ENCODE assay signal across 12 cellular contexts in genomic region chr14:76782115-76782884, GRCh38. TPM values are rescaled to one million over a fixed set of nuclear protein-coding genes. Genes with fewer than 3 reads are reported as not detected.
DNase-seq lines count a peak whose midpoint lies in the region; ATAC-seq and TF ChIP-seq lines count a peak whose summit lies in the region.
"Had no signal": no experiment of that assay in that cellular context is flagged by ENCODE, and none has a peak within 500 bp of the region (broad histone marks: within the 10 kb centered on the region; RNA-seq: fewer than 3 reads in every experiment).

No MANE protein-coding gene starts in this region.

- H3K4me1 ChIP-seq in CD8-positive, alpha-beta T cell (ENCODE audit: insufficient read depth, low read length): no peaks in the 10 kb centered on the region
- H3K4me1 ChIP-seq in esophagus muscularis mucosa (peaks cover 20 to 54% (median 42%) of the 10 kb centered on the region in 4 donors), sigmoid colon (peaks cover 0 to 24% (median 6%) of the 10 kb centered on the region in 4 donors)

- H3K4me3 Mint-ChIP-seq in CD8-positive, alpha-beta T cell: no peak overlapping the region
- H3K4me3 Mint-ChIP-seq in activated CD8-positive, alpha-beta T cell treated with anti-CD3 and anti-CD28 coated beads for 36 hours: no peak overlapping the region
- H3K4me3 Mint-ChIP-seq: GM23338 had no signal

- DNase-seq in CD8-positive, alpha-beta T cell: peak in 1 of 7 experiments; percentile 39
- no peak for DNase-seq in activated CD8-positive, alpha-beta T cell treated with anti-CD3 and anti-CD28 coated beads for 36 hours
- DNase-seq in esophagus muscularis mucosa (ENCODE audit: extremely low spot score) (peak; percentile 80), sigmoid colon (peak; percentile 56), NCI-H187 (lab: John Stamatoyannopoulos, UW) (no peak), H7 (no peak)

- H3K27me3 Mint-ChIP-seq in CD8-positive, alpha-beta T cell (ENCODE audit: low read depth): no peaks in the 10 kb centered on the region
- no peaks in the 10 kb centered on the region for H3K27me3 Mint-ChIP-seq in activated CD8-positive, alpha-beta T cell treated with anti-CD3 and anti-CD28 coated beads for 36 hours

- TF ChIP-seq EP300 in esophagus muscularis mucosa (IDR thresholded peaks at IDR 0.05): no peak
- no peak for TF ChIP-seq EP300 in sigmoid colon (IDR thresholded peaks at IDR 0.05)

- H3K27me3 ChIP-seq in CD8-positive, alpha-beta T cell (ENCODE audit: insufficient read depth, low read length): no peaks in the 10 kb centered on the region
- H3K27me3 ChIP-seq in esophagus muscularis mucosa (no peaks in the 10 kb centered on the region), sigmoid colon (no peaks in the 10 kb centered on the region), H7 (ENCODE audit: control insufficient read depth, insufficient read depth, low read length) (no peaks in the 10 kb centered on the region)
- H3K27me3 ChIP-seq: cardiac muscle cell had no signal

- WGBS in esophagus muscularis mucosa: 81% methylated on average over 9 of the region's 10 CpGs
- WGBS in sigmoid colon, 2 donors: 90% methylated on average over 10 of the region's 10 CpGs

- H3K27ac Mint-ChIP-seq in CD8-positive, alpha-beta T cell: peak overlapping the region; percentile 45
- peak overlapping the region; percentile 82 for H3K27ac Mint-ChIP-seq in activated CD8-positive, alpha-beta T cell treated with anti-CD3 and anti-CD28 coated beads for 36 hours
- H3K27ac Mint-ChIP-seq: GM23338 had no signal

- POLR2A ChIA-PET in CD8-positive, alpha-beta T cell (lab: Charles Lee): no interaction called here
- POLR2A ChIA-PET in activated CD8-positive, alpha-beta T cell treated with anti-CD3 and anti-CD28 coated beads for 36 hours (lab: Charles Lee): interaction anchor here (1.7 kb wide), 2 partner anchors 11 to 31 kb away, joined by 5 to 6 read pairs; partner anchors contain the start of gene ANGEL1

- CTCF ChIA-PET in CD8-positive, alpha-beta T cell (lab: Charles Lee): interaction anchor here (1.0 to 4.0 kb wide), 2 partner anchors 12 to 72 kb away, joined by 3 to 27 read pairs; no protein-coding TSS in a partner anchor
- CTCF ChIA-PET in activated CD8-positive, alpha-beta T cell treated with anti-CD3 and anti-CD28 coated beads for 36 hours (lab: Charles Lee): interaction anchor here (4.1 to 11.3 kb wide), 2 partner anchors 12 to 72 kb away, joined by 51 to 116 read pairs; no protein-coding TSS in a partner anchor

- peaks cover 1% of the 10 kb centered on the region for H3K36me3 ChIP-seq in CD8-positive, alpha-beta T cell (ENCODE audit: insufficient read depth, low read length)
- H3K36me3 ChIP-seq in esophagus muscularis mucosa (peaks cover under 1 to 77% (median 53%) of the 10 kb centered on the region in 4 donors), sigmoid colon (peaks cover 0 to 32% (median 9%) of the 10 kb centered on the region in 4 donors), H7 (replicated peaks; ENCODE audit: control insufficient read depth, insufficient read depth, low read length) (peaks cover 18% of the 10 kb centered on the region)
- H3K36me3 ChIP-seq: cardiac muscle cell had no signal

- H3K9me3 Mint-ChIP-seq in CD8-positive, alpha-beta T cell: no peaks in the 10 kb centered on the region
- no peaks in the 10 kb centered on the region for H3K9me3 Mint-ChIP-seq in activated CD8-positive, alpha-beta T cell treated with anti-CD3 and anti-CD28 coated beads for 36 hours
- H3K9me3 Mint-ChIP-seq: GM23338 had no signal

- peaks cover 57% of the 10 kb centered on the region for H3K36me3 Mint-ChIP-seq in CD8-positive, alpha-beta T cell
- peaks cover 5% of the 10 kb centered on the region for H3K36me3 Mint-ChIP-seq in activated CD8-positive, alpha-beta T cell treated with anti-CD3 and anti-CD28 coated beads for 36 hours (ENCODE audit: low read depth)

- no peak for ATAC-seq in CD8-positive, alpha-beta T cell
- no peak for ATAC-seq in activated CD8-positive, alpha-beta T cell treated with anti-CD3 and anti-CD28 coated beads for 36 hours
- no peak for ATAC-seq in GM21619 (IDR thresholded peaks at IDR 0.05; ENCODE audit: unreplicated experiment)
- ATAC-seq: GM23338, HepG2 had no signal

- H3K9me3 ChIP-seq in CD8-positive, alpha-beta T cell (ENCODE audit: low read length): no peaks in the 10 kb centered on the region
- H3K9me3 ChIP-seq in esophagus muscularis mucosa (no peaks in the 10 kb centered on the region), sigmoid colon (no peaks in the 10 kb centered on the region)

- peaks cover 3% of the 10 kb centered on the region for H3K4me1 Mint-ChIP-seq in CD8-positive, alpha-beta T cell (ENCODE audit: low read depth)
- peaks cover 26% of the 10 kb centered on the region for H3K4me1 Mint-ChIP-seq in activated CD8-positive, alpha-beta T cell treated with anti-CD3 and anti-CD28 coated beads for 36 hours (ENCODE audit: low read depth)

- no peak overlapping the region for H3K27ac ChIP-seq in CD8-positive, alpha-beta T cell (ENCODE audit: low read depth, low read length)
- peak overlapping the region; percentile 32 to 65 (median 45) for H3K27ac ChIP-seq in esophagus muscularis mucosa (replicated peaks in 1 of 4)
- peak overlapping the region in 2 of 4 donors; percentile 31 to 41 for H3K27ac ChIP-seq in sigmoid colon

- H3K4me3 ChIP-seq in CD8-positive, alpha-beta T cell (ENCODE audit: low read depth, low read length): no peak overlapping the region
- H3K4me3 ChIP-seq in esophagus muscularis mucosa: no peak overlapping the region
- H3K4me3 ChIP-seq in sigmoid colon: no peak overlapping the region
- no peak overlapping the region for H3K4me3 ChIP-seq in H7 (ENCODE audit: insufficient read depth, low read depth, low read length)
- H3K4me3 ChIP-seq: cardiac muscle cell, GM23338 had no signal

- intact Hi-C loops in CD8-positive, alpha-beta T cell (cut with DNase I, micrococcal nuclease): no loop called here
- intact Hi-C loops in activated CD8-positive, alpha-beta T cell treated with anti-CD3 and anti-CD28 coated beads for 36 hours (cut with micrococcal nuclease): loop anchor here (10.0 kb wide), 1 partner anchor 67 kb away; no protein-coding TSS in a partner anchor
- intact Hi-C loops in esophagus muscularis mucosa (cut with DNase I) (no loop called here), sigmoid colon (cut with DNase I) (no loop called here)

- TF ChIP-seq CTCF in CD8-positive, alpha-beta T cell (IDR thresholded peaks at IDR 0.05): no peak
- TF ChIP-seq CTCF in activated CD8-positive, alpha-beta T cell treated with anti-CD3 and anti-CD28 coated beads for 36 hours (IDR thresholded peaks at IDR 0.05): no peak
- TF ChIP-seq CTCF in esophagus muscularis mucosa (IDR thresholded peaks at IDR 0.05) (no peak), sigmoid colon (IDR thresholded peaks at IDR 0.05) (no peak)

- no peak for TF ChIP-seq POLR2A in esophagus muscularis mucosa (IDR thresholded peaks at IDR 0.05; ENCODE audit: low read depth)
- no peak for TF ChIP-seq POLR2A in sigmoid colon (IDR thresholded peaks at IDR 0.05)

RNA-seq across cellular contexts. Expression of gene VASH1, which starts 21.0 kb away (rescaled TPM):
- 1 to 10 TPM; 3.0 to 4.0 TPM for total RNA-seq in CD8-positive, alpha-beta T cell
- total RNA-seq in activated CD8-positive, alpha-beta T cell treated with anti-CD3 and anti-CD28 coated beads for 36 hours: 1 to 10 TPM; 1.7 to 2.2 TPM
- total RNA-seq in esophagus muscularis mucosa: 10 to 100 TPM in 2 of 4 donors, 1 to 10 TPM in 2; 5.6 to 17.5 (median 9.2) TPM
- 10 to 100 TPM in 1 of 4 donors, 1 to 10 TPM in 3; 3.0 to 13.0 (median 5.3) TPM for total RNA-seq in sigmoid colon
- polyA plus RNA-seq in sigmoid colon: 1 to 10 TPM; 3.0 to 7.7 (median 3.7) TPM
- total RNA-seq in H7 (2014; rRNA removed; shearing (Covaris generic)): 4.8 and 5.2 TPM in 2 replicates

RNA-seq across cellular contexts. Expression of gene ANGEL1, which starts 30.4 kb away (rescaled TPM):
- total RNA-seq in CD8-positive, alpha-beta T cell: 1 to 10 TPM; 6.4 to 6.6 TPM
- total RNA-seq in activated CD8-positive, alpha-beta T cell treated with anti-CD3 and anti-CD28 coated beads for 36 hours: 10 to 100 TPM; 16.5 to 21.5 TPM
- total RNA-seq in esophagus muscularis mucosa (10 to 100 TPM in 2 of 4 donors, 1 to 10 TPM in 2; 7.9 to 15.8 (median 11.3) TPM), sigmoid colon (10 to 100 TPM in 2 of 4 donors, 1 to 10 TPM in 2; 9.6 to 16.1 (median 10.8) TPM)
- 10 to 100 TPM in 1 of 3 donors, 1 to 10 TPM in 1, under 1 TPM in 1; 0.60 to 10.9 (median 1.4) TPM for polyA plus RNA-seq in sigmoid colon
- total RNA-seq in H7 (2014; rRNA removed; shearing (Covaris generic)): 23.3 and 28.5 TPM in 2 replicates

RNA-seq across cellular contexts. Expression of gene LRRC74A, which starts 43.9 kb away (rescaled TPM):
- total RNA-seq in CD8-positive, alpha-beta T cell: not detected
- not detected for total RNA-seq in activated CD8-positive, alpha-beta T cell treated with anti-CD3 and anti-CD28 coated beads for 36 hours
- not detected for total RNA-seq in esophagus muscularis mucosa
- not detected for total RNA-seq in sigmoid colon
- not detected for polyA plus RNA-seq in sigmoid colon
- not detected in 2 replicates for total RNA-seq in H7 (2014; rRNA removed; shearing (Covaris generic))
- total RNA-seq: activated CD8-positive, alpha-beta memory T cell treated with anti-CD3 and anti-CD28 coated beads for 36 hours; cardiac muscle cell; fibroblast of lung; GM23338; HepG2 had no signal
- polyA plus RNA-seq: cardiac muscle cell, fibroblast of lung, GM23338, HepG2 had no signal

Comparison
In these comparisons a context has a peak if more than half of its experiments do, and no peak if none do; other contexts are left out.
1. DNase-seq: peak in esophagus muscularis mucosa (single experiment) and sigmoid colon (single experiment); none in activated CD8-positive, alpha-beta T cell treated with anti-CD3 and anti-CD28 coated beads for 36 hours (single experiment), NCI-H187 (0 of 2) and H7 (single experiment).